1 cellular context compared by ENCODE assay signal in genomic region chr12:30515351-30515750, GRCh38.
TF ChIP-seq lines count a peak whose summit lies in the region.

No MANE protein-coding gene starts in this region.

TF ChIP-seq in GM23338, 12 proteins besides CTCF, POLR2A, EP300 and RAD21 (continued from another document):
- no peak for TF ChIP-seq ZNF462 (CRISPR knock-in tag; IDR thresholded peaks at IDR 0.05)
- TF ChIP-seq EZH2 (IDR thresholded peaks at IDR 0.05; ENCODE audit: low read depth, unreplicated experiment): no peak
TF ChIP-seq in GM23338: peak in this region for 0.
